Comparison of ENCODE assay signal across 8 cellular contexts in genomic region chr19:40776966-40777794, GRCh38. TPM values are rescaled to one million over a fixed set of nuclear protein-coding genes. Genes with fewer than 3 reads are reported as not detected.
DNase-seq lines count a peak whose midpoint lies in the region; ATAC-seq and TF ChIP-seq lines count a peak whose summit lies in the region.

No MANE protein-coding gene starts in this region.

- no peaks in the 10 kb centered on the region for H3K27me3 ChIP-seq in kidney epithelial cell (ENCODE audit: control insufficient read depth, insufficient read depth, low read length)

- ATAC-seq in GM19025 (IDR thresholded peaks at IDR 0.05; ENCODE audit: low read depth, unreplicated experiment), result peak; percentile 67
- peak; percentile 61 for ATAC-seq in HG03342 (IDR thresholded peaks at IDR 0.05; ENCODE audit: unreplicated experiment)

- peak; percentile 92 for DNase-seq in AG08395 (ENCODE audit: low spot score)
- peak; percentile 98 for DNase-seq in NCI-H345 (lab: John Stamatoyannopoulos, UW)
- DNase-seq in activated CD4-positive, CD25-positive, alpha-beta regulatory T cell treated with anti-CD3 and anti-CD28 coated beads, Interleukin-2, amount 50 U/mL, for 72 hours, result peak; percentile 80
- peak; percentile 96 for DNase-seq in cerebellum (ENCODE audit: low spot score)
- DNase-seq in kidney epithelial cell (ENCODE audit: low read depth), result peak; percentile 79
- peak; percentile 85 to 88 for DNase-seq in stimulated activated CD4-positive, alpha-beta T cell treated with anti-CD3 and anti-CD28 coated beads, Interleukin-15, amount 100 ng/mL, for 48 hours (ENCODE audit: low read depth in 2 of 2)

- TF ChIP-seq CTCF in kidney epithelial cell (IDR thresholded peaks at IDR 0.05; ENCODE audit: insufficient read depth, low read length, poor library complexity, severe bottlenecking), result no peak

- H3K36me3 ChIP-seq in kidney epithelial cell (ENCODE audit: control insufficient read depth, insufficient read depth, low read length), result no peaks in the 10 kb centered on the region

- H3K4me3 ChIP-seq in kidney epithelial cell (ENCODE audit: low read depth, low read length), result peak overlapping the region; percentile 49

RNA-seq across cellular contexts. Expression of gene RAB4B, which starts 0.9 kb away (rescaled TPM):
- total RNA-seq in cerebellum, result 4.5 TPM
- total RNA-seq in kidney epithelial cell, result 23.0 and 35.3 TPM in 2 replicates

RNA-seq across cellular contexts. Expression of gene MIA, which starts 1.9 kb away (rescaled TPM):
- 2.5 TPM for total RNA-seq in cerebellum
- not detected in 2 replicates for total RNA-seq in kidney epithelial cell

RNA-seq across cellular contexts. Expression of gene EGLN2, which starts 21.8 kb away (rescaled TPM):
- 51.3 TPM for total RNA-seq in cerebellum
- total RNA-seq in kidney epithelial cell, result 99.9 and 102 TPM in 2 replicates

RNA-seq across cellular contexts. Expression of gene SNRPA, which starts 26.2 kb away (rescaled TPM):
- total RNA-seq in cerebellum (34.3 TPM), kidney epithelial cell (84.4 and 110 TPM in 2 replicates)

RNA-seq across cellular contexts. Expression of gene ACTMAP, which starts 26.9 kb away (rescaled TPM):
- 0.82 TPM for total RNA-seq in cerebellum
- 7.2 and 8.8 TPM in 2 replicates for total RNA-seq in kidney epithelial cell

Comparison
In these comparisons a context has a peak if more than half of its experiments do, and no peak if none do; other contexts are left out.
1. Peak in every context shown above with its lines: DNase-seq, ATAC-seq and H3K4me3 ChIP-seq.